Comparison of ENCODE assay signal across 8 cellular contexts in genomic region chr3:136819784-136820640, GRCh38. TPM values are rescaled to one million over a fixed set of nuclear protein-coding genes. Genes with fewer than 3 reads are reported as not detected.
DNase-seq lines count a peak whose midpoint lies in the region; ATAC-seq, FAIRE-seq and TF ChIP-seq lines count a peak whose summit lies in the region.

No MANE protein-coding gene starts in this region.

- WGBS in esophagus, 2 donors: 5 to 8% methylated on average over 49 of the region's 49 CpGs
- 4 to 19% methylated on average over 7 to 49 of the region's 49 CpGs for WGBS in testis, 2 donors

- intact Hi-C loops in testis (cut with DNase I; ENCODE audit: low total_unique reads): no loop called here

- TF ChIP-seq CTCF in testis (IDR thresholded peaks at IDR 0.05): no peak

- H3K4me1 ChIP-seq in esophagus (ENCODE audit: control insufficient read depth in 2 of 2, insufficient read depth in 2 of 2, low read length in 1 of 2) (peaks cover 0 to 2% of the 10 kb centered on the region in 2 donors), testis (peaks cover 4% of the 10 kb centered on the region)

- H3K36me3 ChIP-seq in esophagus (ENCODE audit: control insufficient read depth in 2 of 2, insufficient read depth in 2 of 2, low read length in 1 of 2): no peaks in the 10 kb centered on the region
- H3K36me3 ChIP-seq in testis (ENCODE audit: low read depth, missing control alignments): no peaks in the 10 kb centered on the region

- H3K27ac ChIP-seq in esophagus (ENCODE audit: low read depth in 2 of 2, low read length in 1 of 2): peak overlapping the region in 1 of 2 donors; percentile 34
- H3K27ac ChIP-seq in testis: peak overlapping the region; percentile 89 to 90

- FAIRE-seq in GM19239 (lab: Jason Lieb, UNC): peak; percentile 14

- peaks cover 64% of the 10 kb centered on the region for H3K27me3 Mint-ChIP-seq in activated T-cell treated with anti-CD3 and anti-CD28 coated beads, Interleukin-2, amount 50 U/mL, for 24 hours

- ATAC-seq in HG03159 (IDR thresholded peaks at IDR 0.05; ENCODE audit: unreplicated experiment): no peak

- no peak for TF ChIP-seq POLR2A in testis (IDR thresholded peaks at IDR 0.05)

- peak overlapping the region; percentile 55 to 62 for H3K4me3 ChIP-seq in esophagus (ENCODE audit: low read depth in 1 of 2, low read length in 2 of 2)
- peak overlapping the region; percentile 82 to 83 for H3K4me3 ChIP-seq in testis

- peaks cover 23% of the 10 kb centered on the region for H3K4me1 Mint-ChIP-seq in activated T-cell treated with anti-CD3 and anti-CD28 coated beads, Interleukin-2, amount 50 U/mL, for 24 hours (ENCODE audit: low read depth)

- DNase-seq in GM19239 (ENCODE audit: insufficient read length, low spot score): no peak
- peak; percentile 32 for DNase-seq in NCI-H524 treated with DMSO at 0.1 percent for 48 hours (lab: John Stamatoyannopoulos, UW)
- DNase-seq in activated T-cell treated with anti-CD3 and anti-CD28 coated beads, Interleukin-2, amount 50 U/mL, for 24 hours: peak; percentile 57
- DNase-seq in mucosa of gallbladder (ENCODE audit: low spot score): peak; percentile 27
- DNase-seq in testis: peak; percentile 87
- DNase-seq in middle frontal gyrus (ENCODE audit: extremely low spot score, low spot score): no peak

- H3K36me3 Mint-ChIP-seq in activated T-cell treated with anti-CD3 and anti-CD28 coated beads, Interleukin-2, amount 50 U/mL, for 24 hours (ENCODE audit: low read depth): no peaks in the 10 kb centered on the region

- H3K27ac Mint-ChIP-seq in activated T-cell treated with anti-CD3 and anti-CD28 coated beads, Interleukin-2, amount 50 U/mL, for 24 hours: peak overlapping the region; percentile 79

- peak overlapping the region; percentile 82 for H3K4me3 Mint-ChIP-seq in activated T-cell treated with anti-CD3 and anti-CD28 coated beads, Interleukin-2, amount 50 U/mL, for 24 hours

- H3K27me3 ChIP-seq in esophagus (ENCODE audit: control insufficient read depth in 1 of 2, insufficient read depth in 2 of 2, low read length in 2 of 2) (no peaks in the 10 kb centered on the region), testis (no peaks in the 10 kb centered on the region)

- no peaks in the 10 kb centered on the region for H3K9me3 ChIP-seq in esophagus (ENCODE audit: control insufficient read depth in 2 of 2, insufficient read depth in 1 of 2, low read depth in 1 of 2, low read length in 1 of 2)
- H3K9me3 ChIP-seq in testis: no peaks in the 10 kb centered on the region

- peaks cover 8% of the 10 kb centered on the region for H3K9me3 Mint-ChIP-seq in activated T-cell treated with anti-CD3 and anti-CD28 coated beads, Interleukin-2, amount 50 U/mL, for 24 hours

RNA-seq across cellular contexts. Expression of gene SLC35G2, which starts 1.1 kb away (rescaled TPM):
- polyA plus RNA-seq in esophagus: 1 to 10 TPM; 1.1 to 1.3 TPM
- total RNA-seq in mucosa of gallbladder: 3.4 TPM
- 10 to 100 TPM; 21.1 to 22.1 TPM for total RNA-seq in testis
- polyA plus RNA-seq in testis (ENCODE audit: insufficient read depth, low read depth, low replicate concordance): 22.4 TPM

RNA-seq across cellular contexts. Expression of gene NCK1, which starts 42.0 kb away (rescaled TPM):
- polyA plus RNA-seq in esophagus: 10 to 100 TPM; 23.3 to 37.0 TPM
- 27.6 TPM for total RNA-seq in mucosa of gallbladder
- 10 to 100 TPM; 42.7 to 45.0 TPM for total RNA-seq in testis
- polyA plus RNA-seq in testis (ENCODE audit: insufficient read depth, low read depth, low replicate concordance): 31.1 TPM

Comparison
In these comparisons a context has a peak if more than half of its experiments do, and no peak if none do; other contexts are left out.
1. DNase-seq: peak in NCI-H524 treated with DMSO at 0.1 percent for 48 hours (single experiment), activated T-cell treated with anti-CD3 and anti-CD28 coated beads, Interleukin-2, amount 50 U/mL, for 24 hours (single experiment), mucosa of gallbladder (single experiment) and testis (single experiment); none in GM19239 (single experiment) and middle frontal gyrus (single experiment).